ENCODE assay signal across 21 cellular contexts in genomic region chrX:112279940-112280339, GRCh38.
DNase-seq lines count a peak whose midpoint lies in the region; ATAC-seq, FAIRE-seq and TF ChIP-seq lines count a peak whose summit lies in the region.
"Had no signal": no experiment of that assay in that cellular context is flagged by ENCODE, and none has a peak within 500 bp of the region (broad histone marks: within the 10 kb centered on the region; RNA-seq: fewer than 3 reads in every experiment).

No MANE protein-coding gene starts in this region.

- H3K9ac ChIP-seq in HepG2 (ENCODE audit: insufficient read depth, low read depth, low read length) (no peak overlapping the region), K562 (ENCODE audit: insufficient read depth in 1 of 2, low read depth in 2 of 2, low read length in 2 of 2) (no peak overlapping the region)
- H3K9ac ChIP-seq: BLaER1 treated with 17β-estradiol and CSF1 and Interleukin-3, amounts not matched to agents 10 nM and 100 nM had no signal

- TF ChIP-seq RAD21 in HepG2 (CRISPR knock-in tag; IDR thresholded peaks at IDR 0.05) (no peak), K562 (CRISPR knock-in tag; conservative IDR thresholded peaks at IDR 0.05 in 1 of 2, IDR thresholded peaks at IDR 0.05 in 1 of 2) (no peak)

- in situ Hi-C loops in HepG2 (cut with HindIII; ENCODE audit: extremely low pct_ligation_motif_present, low pct_unique_long_range_greater_than_20kb) (no loop called here), K562 (cut with MboI) (no loop called here)

- no peaks in the 10 kb centered on the region for H3K4me1 ChIP-seq in HepG2 (ENCODE audit: insufficient read depth, low read length)
- no peaks in the 10 kb centered on the region for H3K4me1 ChIP-seq in right lobe of liver
- H3K4me1 ChIP-seq in K562 (replicated peaks in 1 of 2; ENCODE audit: control insufficient read depth in 2 of 2, insufficient read depth in 2 of 2, low read length in 2 of 2) = no peaks in the 10 kb centered on the region
- H3K4me1 ChIP-seq: A549; BLaER1 treated with 17β-estradiol and CSF1 and Interleukin-3, amounts not matched to agents 10 nM and 100 nM; Caco-2 had no signal

- FAIRE-seq in HepG2 (lab: Jason Lieb, UNC) = peak; percentile 8
- no peak for FAIRE-seq in K562 (lab: Jason Lieb, UNC)
- FAIRE-seq: A549, D721Med, G401.6, GM12878, GM12892, GM18507 had no signal

- H3K79me2 ChIP-seq in HepG2 (ENCODE audit: insufficient read depth, low read length) = no peaks in the 10 kb centered on the region
- no peaks in the 10 kb centered on the region for H3K79me2 ChIP-seq in K562 (ENCODE audit: control insufficient read depth, insufficient read depth, low read length)

- DNase-seq in HepG2 (ENCODE audit: low spot score) (no peak), right lobe of liver (no peak), K562 (ENCODE audit: extremely low read depth in 1 of 4, low spot score in 3 of 4) (no peak), NCI-H146 (lab: John Stamatoyannopoulos, UW) (no peak), GM10266 (ENCODE audit: extremely low spot score) (no peak)
- DNase-seq: AML-193; Caco-2; Calu3; CD4-positive, alpha-beta T cell; CD8-positive, alpha-beta T cell; DMS79 treated with DMSO at 0.1 percent for 48 hours; GF-D8 had no signal

- no peaks in the 10 kb centered on the region for H3K27me3 ChIP-seq in HepG2 (ENCODE audit: control insufficient read depth in 1 of 2, insufficient read depth in 2 of 2, low read length in 2 of 2)
- H3K27me3 ChIP-seq in right lobe of liver = peaks cover 0 to 6% of the 10 kb centered on the region in 2 donors
- no peaks in the 10 kb centered on the region for H3K27me3 ChIP-seq in K562 (ENCODE audit: control insufficient read depth in 2 of 2, insufficient read depth in 2 of 2, low read length in 2 of 2)

- H3K27ac ChIP-seq in HepG2 (ENCODE audit: extremely low read length, insufficient read depth, low read length) (no peak overlapping the region), right lobe of liver (no peak overlapping the region), K562 (ENCODE audit: extremely low read depth, low read depth, low read length) (no peak overlapping the region)
- H3K27ac ChIP-seq: 22Rv1; A549; BLaER1 treated with 17β-estradiol and CSF1 and Interleukin-3, amounts not matched to agents 10 nM and 100 nM; C4-2B had no signal

- H3K4me2 ChIP-seq in HepG2 (ENCODE audit: low read depth, low read length) = no peak overlapping the region
- H3K4me2 ChIP-seq in K562 (ENCODE audit: insufficient read depth, low read length) = no peak overlapping the region
- H3K4me2 ChIP-seq: A549; BLaER1 treated with 17β-estradiol and CSF1 and Interleukin-3, amounts not matched to agents 10 nM and 100 nM had no signal

- no peaks in the 10 kb centered on the region for H3K36me3 ChIP-seq in HepG2 (replicated peaks in 1 of 2; ENCODE audit: control insufficient read depth in 1 of 2, insufficient read depth in 2 of 2, low read length in 2 of 2)
- no peaks in the 10 kb centered on the region for H3K36me3 ChIP-seq in right lobe of liver
- H3K36me3 ChIP-seq in K562 (ENCODE audit: control insufficient read depth, insufficient read depth, low read length) = no peaks in the 10 kb centered on the region
- H3K36me3 ChIP-seq: BLaER1 treated with 17β-estradiol and CSF1 and Interleukin-3, amounts not matched to agents 10 nM and 100 nM had no signal

- no peak for TF ChIP-seq EP300 in HepG2 (IDR thresholded peaks at IDR 0.05; ENCODE audit: low read depth in 2 of 2, low read length in 2 of 2)
- TF ChIP-seq EP300 in HepG2 (CRISPR knock-in tag; IDR thresholded peaks at IDR 0.05; ENCODE audit: borderline replicate concordance) = no peak
- TF ChIP-seq EP300 in K562 (IDR thresholded peaks at IDR 0.05; ENCODE audit: low read length) = no peak

- no peak overlapping the region for H3K4me3 ChIP-seq in HepG2 (replicated peaks in 1 of 3; ENCODE audit: insufficient read depth in 1 of 3, low read depth in 2 of 3, low read length in 3 of 3)
- H3K4me3 ChIP-seq in right lobe of liver = no peak overlapping the region
- no peak overlapping the region for H3K4me3 ChIP-seq in K562
- H3K4me3 ChIP-seq: A549; BLaER1 treated with 17β-estradiol and CSF1 and Interleukin-3, amounts not matched to agents 10 nM and 100 nM; GM12878 had no signal

- H3K9me3 ChIP-seq in HepG2 (ENCODE audit: low read length) = no peaks in the 10 kb centered on the region
- H3K9me3 ChIP-seq in right lobe of liver = no peaks in the 10 kb centered on the region
- no peaks in the 10 kb centered on the region for H3K9me3 ChIP-seq in K562 (replicated peaks; ENCODE audit: control insufficient read depth, insufficient read depth, low read depth, low read length)
- H3K9me3 ChIP-seq: A549; BLaER1 treated with 17β-estradiol and CSF1 and Interleukin-3, amounts not matched to agents 10 nM and 100 nM; Caco-2 had no signal

- no peak for ATAC-seq in HepG2
- ATAC-seq in right lobe of liver = no peak
- ATAC-seq in K562 = no peak
- ATAC-seq: A549; CD8-positive, alpha-beta T cell; GM12878 had no signal

- POLR2A ChIA-PET in HepG2 (lab: Yijun Ruan, JAX) = no interaction called here
- POLR2A ChIA-PET in K562 (lab: Yijun Ruan, JAX) = interaction anchor here (0.7 kb wide), 1 partner anchor 299 kb away, joined by 3 read pairs; no protein-coding TSS in a partner anchor

- no peaks in the 10 kb centered on the region for H3K9me1 ChIP-seq in K562 (ENCODE audit: control insufficient read depth, insufficient read depth, low read length)

- H2AFZ ChIP-seq in HepG2 (ENCODE audit: low read length) = no peak overlapping the region
- H2AFZ ChIP-seq in K562 (ENCODE audit: low read depth, low read length) = no peak overlapping the region

- TF ChIP-seq POLR2A in HepG2 (IDR thresholded peaks at IDR 0.05; ENCODE audit: insufficient read depth in 1 of 2, low read depth in 2 of 2, low read length in 2 of 2) (no peak), right lobe of liver (IDR thresholded peaks at IDR 0.05) (no peak), K562 (conservative IDR thresholded peaks at IDR 0.05) (no peak)

- 10% methylated on average over 1 of the region's 1 CpG for WGBS in HepG2 (ENCODE audit: low lambda C conversion rate)
- WGBS in right lobe of liver (ENCODE audit: insufficient coverage, low coverage, low lambda C conversion rate, missing lambda C conversion rate) = 20% methylated on average over 1 of the region's 1 CpG
- WGBS in K562 (ENCODE audit: insufficient coverage, low coverage, missing lambda C conversion rate) = 0% methylated on average over 1 of the region's 1 CpG

- intact Hi-C loops in HepG2 (cut with micrococcal nuclease; ENCODE audit: unreplicated experiment) = no loop called here
- intact Hi-C loops in right lobe of liver (cut with DNase I) = no loop called here
- intact Hi-C loops in K562 (cut with micrococcal nuclease) = no loop called here

- H4K20me1 ChIP-seq in HepG2 (ENCODE audit: insufficient read depth, low read length) (no peaks in the 10 kb centered on the region), K562 (replicated peaks; ENCODE audit: control insufficient read depth, insufficient read depth, low read length) (no peaks in the 10 kb centered on the region)
- H4K20me1 ChIP-seq: BLaER1 treated with 17β-estradiol and CSF1 and Interleukin-3, amounts not matched to agents 10 nM and 100 nM had no signal

- BruUV-seq in HepG2 (replicated peaks; lab: Mats Ljungman, UMichigan) (no TSS peak), K562 (replicated peaks; lab: Mats Ljungman, UMichigan) (no TSS peak)

- CTCF ChIA-PET in HepG2 (lab: Yijun Ruan, JAX; ENCODE audit: low intra/inter-chr PET ratio, low total read pairs) = no interaction called here
- CTCF ChIA-PET in K562 (lab: Yijun Ruan, JAX; ENCODE audit: low intra/inter-chr PET ratio) = no interaction called here

- TF ChIP-seq CTCF in HepG2 (CRISPR knock-in tag; IDR thresholded peaks at IDR 0.05) = no peak
- TF ChIP-seq CTCF in right lobe of liver (IDR thresholded peaks at IDR 0.05) = no peak
- TF ChIP-seq CTCF in K562 (IDR thresholded peaks at IDR 0.05 in 2 of 3, conservative IDR thresholded peaks at IDR 0.05 in 1 of 3; ENCODE audit: insufficient read depth in 2 of 3, low read depth in 1 of 3, low read length in 3 of 3) = no peak
- no peak for TF ChIP-seq CTCF in GM10266 (IDR thresholded peaks at IDR 0.05; ENCODE audit: control insufficient read depth, insufficient read depth, low read depth, missing control alignments)

TF ChIP-seq in HepG2, 621 proteins besides CTCF, POLR2A, EP300 and RAD21:
- TF ChIP-seq SAP130 (CRISPR knock-in tag; IDR thresholded peaks at IDR 0.05; ENCODE audit: low read depth) = no peak
- peak in 1 of 2 experiments; percentile 34; a peak in 2 of 4 replicates for TF ChIP-seq MAFK (conservative IDR thresholded peaks at IDR 0.05 in 1 of 2, IDR thresholded peaks at IDR 0.05 in 1 of 2; ENCODE audit: low read length in 2 of 2)

TF ChIP-seq in K562, 482 proteins besides CTCF, POLR2A, EP300 and RAD21:
- TF ChIP-seq ZBED1 (IDR thresholded peaks at IDR 0.05) (no peak), C11orf30 (IDR thresholded peaks at IDR 0.05; ENCODE audit: low read depth) (peak; percentile 23; the same call in 1 of the 2 replicates), ZNF316 (IDR thresholded peaks at IDR 0.05) (peak; percentile 52)
